Comparison of ENCODE assay signal across 8 cellular contexts in genomic region chr5:163503106-163504090, GRCh38. TPM values are rescaled to one million over a fixed set of nuclear protein-coding genes. Genes with fewer than 3 reads are reported as not detected.
DNase-seq lines count a peak whose midpoint lies in the region; ATAC-seq, FAIRE-seq and TF ChIP-seq lines count a peak whose summit lies in the region.

No MANE protein-coding gene starts in this region.

- intact Hi-C loops in sciatic nerve (cut with DNase I), result no loop called here

- ATAC-seq in SK-N-SH treated with all-trans-retinoic acid at 6 μM for 48 hours, result peak; percentile 56
- peak; percentile 40 for ATAC-seq in sciatic nerve
- ATAC-seq in HG03139 (IDR thresholded peaks at IDR 0.05; ENCODE audit: unreplicated experiment), result no peak

- TF ChIP-seq CTCF in HL-60 (IDR thresholded peaks at IDR 0.05; ENCODE audit: insufficient read depth, low read length), result peak; percentile 17

- H3K27me3 ChIP-seq in HL-60 (ENCODE audit: insufficient read depth, poor library complexity, severe bottlenecking) (no peaks in the 10 kb centered on the region), iPS-15b (ENCODE audit: control insufficient read depth, insufficient read depth, low read length) (no peaks in the 10 kb centered on the region)

- peaks cover 9% of the 10 kb centered on the region for H3K4me1 ChIP-seq in iPS-15b (ENCODE audit: control insufficient read depth, insufficient read depth, low read length)

- peak overlapping the region; percentile 74 for H3K4me3 ChIP-seq in HL-60 (replicated peaks; ENCODE audit: insufficient read depth, low read length)
- peak overlapping the region; percentile 67 for H3K4me3 ChIP-seq in iPS-15b (ENCODE audit: low read depth, low read length)

- peak; percentile 74 for FAIRE-seq in G401.6 (lab: Jason Lieb, UNC)

- DNase-seq in HL-60 (ENCODE audit: low read depth in 1 of 2, low spot score in 1 of 2), result peak; percentile 55 to 83
- DNase-seq in T47D (ENCODE audit: low read depth in 1 of 2, low spot score in 1 of 2), result peak; percentile 51 to 84
- peak; percentile 63 for DNase-seq in sciatic nerve (ENCODE audit: low spot score)
- DNase-seq in DMS153 (lab: John Stamatoyannopoulos, UW), result no peak

- H3K9me3 ChIP-seq in iPS-15b (ENCODE audit: control insufficient read depth, insufficient read depth, low read length), result no peaks in the 10 kb centered on the region

- H3K9ac ChIP-seq in iPS-15b (ENCODE audit: low read depth, low read length), result peak overlapping the region; percentile 98

- H3K27ac ChIP-seq in HL-60 (replicated peaks), result peak overlapping the region; percentile 87

- H3K36me3 ChIP-seq in iPS-15b (ENCODE audit: control insufficient read depth, insufficient read depth, low read length), result no peaks in the 10 kb centered on the region

- in situ Hi-C loops in T47D (cut with HindIII; ENCODE audit: low pct_unique_long_range_greater_than_20kb, low sequenced_read_pairs), result no loop called here

TF ChIP-seq in SK-N-SH treated with all-trans-retinoic acid at 6 μM for 48 hours, 23 proteins besides CTCF, POLR2A, EP300 and RAD21:
- 0 out of 2 replicates have a peak, but pooled peaks have one; percentile 24 for TF ChIP-seq TSHZ2 (CRISPR knock-in tag; IDR thresholded peaks at IDR 0.05)
- no peak for TF ChIP-seq PPARA (CRISPR knock-in tag; IDR thresholded peaks at IDR 0.05; ENCODE audit: borderline replicate concordance)
- 0 out of 2 replicates have a peak, but pooled peaks have one; percentile 34 for TF ChIP-seq ZFP3 (CRISPR knock-in tag; IDR thresholded peaks at IDR 0.05)
- TF ChIP-seq CSDC2 (CRISPR knock-in tag; IDR thresholded peaks at IDR 0.05), result no peak
- no peak for TF ChIP-seq BACH2 (CRISPR knock-in tag; IDR thresholded peaks at IDR 0.05; ENCODE audit: borderline replicate concordance)
- no peak for TF ChIP-seq CSRNP3 (CRISPR knock-in tag; IDR thresholded peaks at IDR 0.05)
- no peak for TF ChIP-seq ARNTL (CRISPR knock-in tag; IDR thresholded peaks at IDR 0.05; ENCODE audit: borderline replicate concordance, low read depth)

RNA-seq across cellular contexts. Expression of gene MAT2B, which starts 2.0 kb away (rescaled TPM):
- total RNA-seq in sciatic nerve, result 38.3 TPM

RNA-seq across cellular contexts. Expression of gene HMMR, which starts 43.0 kb away (rescaled TPM):
- total RNA-seq in sciatic nerve, result 0.85 TPM

RNA-seq across cellular contexts. Expression of gene NUDCD2, which starts 43.5 kb away (rescaled TPM):
- 23.0 TPM for total RNA-seq in sciatic nerve
